Comparison of ENCODE assay signal across 10 cellular contexts in genomic region chr11:65432133-65432650, GRCh38. TPM values are rescaled to one million over a fixed set of nuclear protein-coding genes. Genes with fewer than 3 reads are reported as not detected.
DNase-seq lines count a peak whose midpoint lies in the region; ATAC-seq and TF ChIP-seq lines count a peak whose summit lies in the region.
"Had no signal": no experiment of that assay in that cellular context is flagged by ENCODE, and none has a peak within 500 bp of the region (broad histone marks: within the 10 kb centered on the region; RNA-seq: fewer than 3 reads in every experiment).

No MANE protein-coding gene starts in this region.

- peaks cover 97% of the 10 kb centered on the region for H3F3A ChIP-seq in MM.1S (ENCODE audit: insufficient read depth, low read length)

- H3K27me3 ChIP-seq in BLaER1 (no peaks in the 10 kb centered on the region), MM.1S (replicated peaks; ENCODE audit: insufficient read depth, low read length) (no peaks in the 10 kb centered on the region), colonic mucosa (no peaks in the 10 kb centered on the region)

- H3K4me3 ChIP-seq in BLaER1: no peak overlapping the region
- no peak overlapping the region for H3K4me3 ChIP-seq in MM.1S (ENCODE audit: low read length)
- H3K4me3 ChIP-seq in colonic mucosa: no peak overlapping the region

- H3K36me3 ChIP-seq in BLaER1 (peaks cover 37% of the 10 kb centered on the region), MM.1S (replicated peaks; ENCODE audit: insufficient read depth, low read length) (no peaks in the 10 kb centered on the region), colonic mucosa (no peaks in the 10 kb centered on the region)

- peaks cover 40 to 94% (median 81%) of the 10 kb centered on the region in 4 donors for H3K4me1 Mint-ChIP-seq in naive thymus-derived CD8-positive, alpha-beta T cell

- H3K27ac ChIP-seq in BLaER1 (no peak overlapping the region), MM.1S (ENCODE audit: low read length) (peak overlapping the region; percentile 100), colonic mucosa (peak overlapping the region; percentile 15)
- H3K27ac ChIP-seq: HL-60 had no signal

- POLR2A ChIA-PET in naive thymus-derived CD8-positive, alpha-beta T cell (lab: Charles Lee): interaction anchor here (0.6 to 1.5 kb wide), 12 partner anchors 12 to 235 kb away, joined by 3 to 113 read pairs (median 3); partner anchors contain the start of genes MALAT1 and NEAT1

- H3K4me1 ChIP-seq in BLaER1 (peaks cover 91% of the 10 kb centered on the region), MM.1S (ENCODE audit: low read length) (peaks cover 80% of the 10 kb centered on the region), colonic mucosa (peaks cover 5% of the 10 kb centered on the region)

- no peaks in the 10 kb centered on the region for H3K27me3 Mint-ChIP-seq in naive thymus-derived CD8-positive, alpha-beta T cell

- no peaks in the 10 kb centered on the region for H3K9me3 Mint-ChIP-seq in naive thymus-derived CD8-positive, alpha-beta T cell

- TF ChIP-seq CTCF in MM.1S (IDR thresholded peaks at IDR 0.05; ENCODE audit: low read length) (no peak), colonic mucosa (IDR thresholded peaks at IDR 0.05) (no peak)

- H4K20me1 ChIP-seq in BLaER1 (peaks cover 98% of the 10 kb centered on the region), MM.1S (ENCODE audit: insufficient read depth, low read length) (no peaks in the 10 kb centered on the region)

- H3K9ac ChIP-seq in BLaER1: no peak overlapping the region
- peak overlapping the region; percentile 36; the same call in 1 of the 2 replicates for H3K9ac ChIP-seq in MM.1S (ENCODE audit: low read length)
- no peak overlapping the region for H3K9ac ChIP-seq in colonic mucosa (ENCODE audit: low read depth in 2 of 2, low read length in 2 of 2)

- H3K9me3 ChIP-seq in BLaER1 (no peaks in the 10 kb centered on the region), MM.1S (replicated peaks; ENCODE audit: insufficient read depth, low read length) (no peaks in the 10 kb centered on the region), colonic mucosa (no peaks in the 10 kb centered on the region)

- H3K79me2 ChIP-seq in MM.1S (ENCODE audit: low read length): peaks cover 92% of the 10 kb centered on the region

- H3K9me2 ChIP-seq in MM.1S (replicated peaks; ENCODE audit: insufficient read depth, low read length): no peaks in the 10 kb centered on the region

- peak overlapping the region; percentile 79 to 100 (median 92) for H3K27ac Mint-ChIP-seq in naive thymus-derived CD8-positive, alpha-beta T cell

- peak overlapping the region in 7 of 10 donors; percentile 5 to 97 (median 54) for H3K4me3 Mint-ChIP-seq in naive thymus-derived CD8-positive, alpha-beta T cell

- DNase-seq in MM.1S (no peak), colonic mucosa (no peak), RPMI8226 (no peak)
- no peak for DNase-seq in naive thymus-derived CD8-positive, alpha-beta T cell
- DNase-seq: GDM1 had no signal

- peaks cover 0 to 32% (median 1%) of the 10 kb centered on the region in 3 donors for H3K36me3 Mint-ChIP-seq in naive thymus-derived CD8-positive, alpha-beta T cell

- peak overlapping the region; percentile 94; the same call in 1 of the 2 replicates for H3K4me2 ChIP-seq in BLaER1
- peak overlapping the region; percentile 99; the same call in 1 of the 2 replicates for H3K4me2 ChIP-seq in MM.1S (ENCODE audit: low read depth, low read length)

- intact Hi-C loops in colonic mucosa (cut with DNase I): no loop called here

- no peak overlapping the region for H2AFZ ChIP-seq in MM.1S (ENCODE audit: low read length)

- ATAC-seq in naive thymus-derived CD8-positive, alpha-beta T cell: no peak
- no peak for ATAC-seq in GM19467 (IDR thresholded peaks at IDR 0.05; ENCODE audit: unreplicated experiment)
- no peak for ATAC-seq in HG03135 (IDR thresholded peaks at IDR 0.05; ENCODE audit: unreplicated experiment)
- no peak for ATAC-seq in HG02981 (IDR thresholded peaks at IDR 0.05; ENCODE audit: unreplicated experiment)

RNA-seq across cellular contexts. Expression of gene NEAT1, which starts 9.6 kb away (rescaled TPM):
- 100 to 1,000 TPM; 269 to 502 TPM for total RNA-seq in colonic mucosa
- total RNA-seq in naive thymus-derived CD8-positive, alpha-beta T cell: 100 to 1,000 TPM; 375 to 414 TPM
- 1 to 10 TPM; 1.3 to 2.9 (median 1.9) TPM for polyA plus RNA-seq in naive thymus-derived CD8-positive, alpha-beta T cell

RNA-seq across cellular contexts. Expression of gene FRMD8, which starts 45.8 kb away (rescaled TPM):
- 10 to 100 TPM; 30.7 to 43.9 TPM for total RNA-seq in colonic mucosa
- total RNA-seq in naive thymus-derived CD8-positive, alpha-beta T cell: 10 to 100 TPM; 48.6 to 55.0 TPM
- 10 to 100 TPM; 34.5 to 42.6 (median 35.4) TPM for polyA plus RNA-seq in naive thymus-derived CD8-positive, alpha-beta T cell

RNA-seq across cellular contexts. Expression of gene SLC25A45, which starts 49.7 kb away (rescaled TPM):
- 1 to 10 TPM; 4.4 to 6.9 TPM for total RNA-seq in colonic mucosa
- 10 to 100 TPM; 22.2 to 23.4 TPM for total RNA-seq in naive thymus-derived CD8-positive, alpha-beta T cell
- 10 to 100 TPM; 10.8 to 19.2 (median 11.0) TPM for polyA plus RNA-seq in naive thymus-derived CD8-positive, alpha-beta T cell
